Comparison of ENCODE assay signal across 9 cellular contexts in the genomic region with DNA sequence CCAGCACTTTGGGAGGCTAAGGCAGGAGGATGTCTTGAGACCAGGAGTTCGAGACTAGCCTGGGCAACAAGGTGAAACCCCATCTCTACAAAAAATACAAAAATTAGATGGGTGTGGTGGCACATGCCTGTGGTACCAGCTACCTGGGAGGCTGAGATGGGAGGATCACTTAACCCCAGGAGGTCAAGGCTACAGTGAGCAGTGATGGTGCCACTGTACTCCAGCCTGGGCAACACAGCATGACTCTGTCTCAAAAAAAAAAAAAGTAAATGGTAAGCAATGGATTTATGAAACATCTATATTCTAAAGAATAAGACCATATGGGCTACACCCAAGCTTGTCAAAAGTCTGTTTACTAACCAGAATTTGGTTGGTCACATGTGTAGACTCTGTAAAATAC. TPM values are rescaled to one million over a fixed set of nuclear protein-coding genes. Genes with fewer than 3 reads are reported as not detected.
A peak's percentile ranks its signal among the peaks of the same experiment; 100 is the strongest.
DNase-seq lines count a peak whose midpoint lies in the region; ATAC-seq and TF ChIP-seq lines count a peak whose summit lies in the region.
"Had no signal": no experiment of that assay in that cellular context is flagged by ENCODE, and none has a peak within 500 bp of the region (broad histone marks: within the 10 kb centered on the region; RNA-seq: fewer than 3 reads in every experiment).

No MANE protein-coding gene starts in this region.

- H3K9me3 ChIP-seq in cardiac muscle cell (ENCODE audit: low read depth): no peaks in the 10 kb centered on the region
- no peaks in the 10 kb centered on the region for H3K9me3 ChIP-seq in duodenal mucosa (ENCODE audit: control insufficient read depth in 1 of 2, low read length in 2 of 2)
- no peaks in the 10 kb centered on the region for H3K9me3 ChIP-seq in muscle layer of colon (ENCODE audit: low read length)
- no peaks in the 10 kb centered on the region for H3K9me3 ChIP-seq in body of pancreas

- H3K27ac ChIP-seq in cardiac muscle cell (peak overlapping the region; percentile 85), duodenal mucosa (ENCODE audit: low read depth, low read length) (peak overlapping the region; percentile 37), muscle layer of colon (ENCODE audit: low read depth, low read length) (peak overlapping the region; percentile 85), urinary bladder (ENCODE audit: low read depth) (peak overlapping the region; percentile 80), body of pancreas (peak overlapping the region in 1 of 4 donors; percentile 9)

- H3K4me3 ChIP-seq in cardiac muscle cell: no peak overlapping the region
- no peak overlapping the region for H3K4me3 ChIP-seq in duodenal mucosa (ENCODE audit: low read depth in 1 of 2, low read length in 2 of 2)
- no peak overlapping the region for H3K4me3 ChIP-seq in muscle layer of colon (ENCODE audit: low read depth in 1 of 2, low read length in 2 of 2)
- no peak overlapping the region for H3K4me3 ChIP-seq in urinary bladder (ENCODE audit: low read depth, low read length)
- H3K4me3 ChIP-seq in body of pancreas: no peak overlapping the region

- peaks cover 5% of the 10 kb centered on the region for H3K36me3 ChIP-seq in cardiac muscle cell
- H3K36me3 ChIP-seq in duodenal mucosa (ENCODE audit: control insufficient read depth in 1 of 2, insufficient read depth in 2 of 2, low read length in 2 of 2): no peaks in the 10 kb centered on the region
- peaks cover 7% of the 10 kb centered on the region for H3K36me3 ChIP-seq in muscle layer of colon (ENCODE audit: insufficient read depth, low read length)
- H3K36me3 ChIP-seq in urinary bladder (ENCODE audit: insufficient read depth): no peaks in the 10 kb centered on the region
- no peaks in the 10 kb centered on the region for H3K36me3 ChIP-seq in body of pancreas (replicated peaks in 1 of 2; ENCODE audit: insufficient read depth in 1 of 2, low read depth in 2 of 2)

- ATAC-seq in left cardiac atrium: no peak
- ATAC-seq in HG03442 (IDR thresholded peaks at IDR 0.05; ENCODE audit: unreplicated experiment): no peak
- no peak for ATAC-seq in body of pancreas
- ATAC-seq: activated naive CD8-positive, alpha-beta T cell treated with anti-CD3 and anti-CD28 coated beads, Interleukin-2, amount 50 U/mL, for 24 hours had no signal

- intact Hi-C loops in left cardiac atrium (cut with DNase I): no loop called here
- intact Hi-C loops in body of pancreas (cut with DNase I): no loop called here

- TF ChIP-seq POLR2A in body of pancreas (IDR thresholded peaks at IDR 0.05): no peak

- H3K4me1 ChIP-seq in cardiac muscle cell (ENCODE audit: low read depth): peaks cover 55% of the 10 kb centered on the region
- H3K4me1 ChIP-seq in duodenal mucosa (ENCODE audit: control insufficient read depth in 1 of 2, insufficient read depth in 2 of 2, low read length in 2 of 2): peaks cover 10 to 33% of the 10 kb centered on the region in 2 donors
- H3K4me1 ChIP-seq in muscle layer of colon (ENCODE audit: insufficient read depth, low read length): peaks cover 58% of the 10 kb centered on the region
- no peaks in the 10 kb centered on the region for H3K4me1 ChIP-seq in urinary bladder (ENCODE audit: insufficient read depth)
- peaks cover 49% of the 10 kb centered on the region for H3K4me1 ChIP-seq in body of pancreas

- 98% methylated on average over 1 of the region's 1 CpG for WGBS in urinary bladder
- 89 to 100% methylated on average over 1 of the region's 1 CpG for WGBS in body of pancreas, 2 donors

- TF ChIP-seq CTCF in cardiac muscle cell (IDR thresholded peaks at IDR 0.05; ENCODE audit: low read depth, low read length) (no peak), body of pancreas (IDR thresholded peaks at IDR 0.05) (no peak)

- no peaks in the 10 kb centered on the region for H3K27me3 ChIP-seq in cardiac muscle cell
- no peaks in the 10 kb centered on the region for H3K27me3 ChIP-seq in duodenal mucosa (ENCODE audit: control insufficient read depth in 1 of 2, insufficient read depth in 2 of 2, low read length in 2 of 2)
- no peaks in the 10 kb centered on the region for H3K27me3 ChIP-seq in muscle layer of colon (ENCODE audit: control insufficient read depth in 1 of 2, insufficient read depth in 2 of 2, low read length in 2 of 2)
- no peaks in the 10 kb centered on the region for H3K27me3 ChIP-seq in body of pancreas

- no peak overlapping the region for H3K9ac ChIP-seq in duodenal mucosa (ENCODE audit: low read depth in 1 of 2, low read length in 2 of 2)
- H3K9ac ChIP-seq in muscle layer of colon (ENCODE audit: low read length): peak overlapping the region; percentile 25

- DNase-seq in cardiac muscle cell (ENCODE audit: low read depth in 1 of 2, low spot score in 1 of 2): no peak
- no peak for DNase-seq in left cardiac atrium
- no peak for DNase-seq in body of pancreas
- DNase-seq in activated CD4-positive, alpha-beta T cell treated with anti-CD3 and anti-CD28 coated beads, Interleukin-2, amount 50 U/mL, for 4 hours: no peak
- DNase-seq: activated naive CD8-positive, alpha-beta T cell treated with anti-CD3 and anti-CD28 coated beads, Interleukin-2, amount 50 U/mL, for 24 hours had no signal

RNA-seq across cellular contexts. Expression of gene FGD6, which starts 12.3 kb away (rescaled TPM):
- total RNA-seq in cardiac muscle cell: 12.4 and 19.4 TPM in 2 replicates
- polyA plus RNA-seq in cardiac muscle cell: 10.7 and 13.2 TPM in 2 replicates
- 10 to 100 TPM; 16.2 to 16.3 TPM for total RNA-seq in left cardiac atrium
- total RNA-seq in urinary bladder: 20.4 TPM
- 3.7 TPM for polyA plus RNA-seq in urinary bladder
- total RNA-seq in body of pancreas: 10 to 100 TPM; 15.8 to 19.1 TPM

RNA-seq across cellular contexts. Expression of gene VEZT, which starts 12.6 kb away (rescaled TPM):
- 50.6 and 52.5 TPM in 2 replicates for total RNA-seq in cardiac muscle cell
- polyA plus RNA-seq in cardiac muscle cell: 56.9 and 62.9 TPM in 2 replicates
- total RNA-seq in left cardiac atrium: 10 to 100 TPM; 53.2 to 60.0 TPM
- 153 TPM for total RNA-seq in urinary bladder
- polyA plus RNA-seq in urinary bladder: 39.0 TPM
- 10 to 100 TPM; 50.8 to 56.4 TPM for total RNA-seq in body of pancreas
